8 cellular contexts compared by ENCODE assay signal in the genomic region with DNA sequence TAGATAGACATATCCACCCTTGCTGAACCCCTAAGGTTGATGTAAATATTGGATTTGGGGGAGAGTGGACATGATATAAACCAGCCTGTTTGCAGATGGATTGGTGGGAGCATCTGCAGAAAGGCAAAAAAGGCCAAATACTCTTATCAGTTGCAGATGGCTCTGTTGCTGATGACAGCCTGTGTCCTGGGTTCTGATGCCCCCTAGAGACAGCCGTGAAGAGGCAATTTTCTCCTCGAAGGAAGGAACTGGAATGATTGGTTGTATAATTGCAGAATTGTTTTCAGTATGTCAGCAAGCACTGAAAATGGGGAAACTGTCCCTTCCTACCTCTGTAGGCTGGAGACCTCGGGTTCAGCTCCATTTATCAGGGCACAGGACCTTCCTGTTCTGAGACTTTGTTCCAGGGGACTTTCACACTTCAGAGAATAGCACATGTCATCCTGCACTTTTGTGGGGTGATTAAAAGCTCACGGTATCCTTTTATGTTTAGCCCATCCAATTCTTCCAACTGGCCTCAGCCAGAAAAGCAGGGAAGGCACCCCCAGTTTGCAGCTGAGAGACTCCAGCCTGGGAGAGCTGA.
DNase-seq lines count a peak whose midpoint lies in the region; ATAC-seq and TF ChIP-seq lines count a peak whose summit lies in the region.

No MANE protein-coding gene starts in this region.

- TF ChIP-seq CTCF in upper lobe of right lung (IDR thresholded peaks at IDR 0.05): peak; percentile 50

- ATAC-seq in Right ventricle myocardium superior (ENCODE audit: poor library complexity) (peak; percentile 58), upper lobe of right lung (peak; percentile 63), GM19452 (IDR thresholded peaks at IDR 0.05; ENCODE audit: unreplicated experiment) (no peak)

- DNase-seq in Right ventricle myocardium superior (no peak), cardiac septum (ENCODE audit: low spot score) (no peak), NCI-H2227 (lab: John Stamatoyannopoulos, UW; ENCODE audit: unreplicated experiment) (peak; percentile 42), astrocyte of the hippocampus (ENCODE audit: low read depth, low spot score) (peak; percentile 60), islet precursor cell (peak; percentile 81), upper lobe of right lung (no peak), NCI-H187 treated with DMSO at 0.1 percent for 48 hours (lab: John Stamatoyannopoulos, UW) (no peak)

- no peaks in the 10 kb centered on the region for H3K36me3 ChIP-seq in upper lobe of right lung

- H3K27me3 ChIP-seq in upper lobe of right lung: no peaks in the 10 kb centered on the region

- no peaks in the 10 kb centered on the region for H3K9me3 ChIP-seq in upper lobe of right lung

- H3K4me1 ChIP-seq in upper lobe of right lung: peaks cover 35% of the 10 kb centered on the region

- H3K4me3 ChIP-seq in upper lobe of right lung: no peak overlapping the region

- intact Hi-C loops in Right ventricle myocardium superior (cut with DNase I): no loop called here
- intact Hi-C loops in cardiac septum (cut with DNase I): loop anchor here (10.0 kb wide), 1 partner anchor 380 kb away; no protein-coding TSS in a partner anchor
- intact Hi-C loops in upper lobe of right lung (cut with DNase I): no loop called here

- no peak overlapping the region for H3K27ac ChIP-seq in upper lobe of right lung

Comparison
In these comparisons a context has a peak if more than half of its experiments do, and no peak if none do; other contexts are left out.
1. DNase-seq: peak in NCI-H2227 (single experiment), astrocyte of the hippocampus (single experiment) and islet precursor cell (single experiment); none in Right ventricle myocardium superior (single experiment), cardiac septum (single experiment), upper lobe of right lung (single experiment) and NCI-H187 treated with DMSO at 0.1 percent for 48 hours (single experiment).